In the genomic region with DNA sequence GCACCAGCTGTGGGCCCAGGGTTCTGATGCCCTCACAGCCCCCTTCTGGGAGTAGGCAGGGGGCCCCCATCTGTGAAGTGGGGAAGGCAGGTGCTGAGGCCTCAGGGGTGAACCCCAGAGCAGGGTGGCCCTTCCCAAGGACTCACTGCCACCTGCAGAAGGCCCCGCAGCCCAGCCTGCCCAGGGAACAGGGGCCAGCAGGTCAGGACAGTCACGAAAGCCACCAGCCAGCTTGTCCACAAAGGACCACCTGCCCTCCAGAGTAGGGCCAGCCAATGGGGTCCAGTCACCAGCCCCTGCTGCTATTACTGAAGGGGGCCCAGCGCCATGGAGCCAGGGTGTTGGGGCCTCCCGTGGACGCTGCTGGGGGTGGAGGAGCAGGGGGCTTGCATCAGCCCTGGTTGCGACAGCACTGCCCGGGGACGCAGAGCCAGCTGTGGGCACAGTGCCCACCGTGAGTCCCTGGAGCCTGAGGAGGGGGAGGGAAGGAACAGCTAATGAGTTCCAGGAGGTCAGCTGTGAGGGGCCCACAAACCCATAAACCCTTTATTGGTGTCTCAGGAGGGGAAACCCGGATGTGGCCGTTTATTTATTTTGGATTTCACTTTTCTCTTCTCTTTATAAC, we compare ENCODE assay signal across 11 cellular contexts.
A peak's percentile ranks its signal among the peaks of the same experiment; 100 is the strongest.
DNase-seq lines count a peak whose midpoint lies in the region; ATAC-seq and TF ChIP-seq lines count a peak whose summit lies in the region.
"Had no signal": no experiment of that assay in that cellular context is flagged by ENCODE, and none has a peak within 500 bp of the region (broad histone marks: within the 10 kb centered on the region; RNA-seq: fewer than 3 reads in every experiment).

No MANE protein-coding gene starts in this region.

- H3K27ac ChIP-seq in coronary artery = peak overlapping the region in 1 of 2 donors; percentile 51

- H3K27me3 Mint-ChIP-seq in nephron (ENCODE audit: low read depth) = peaks cover 24% of the 10 kb centered on the region

- ATAC-seq in HG03196 (IDR thresholded peaks at IDR 0.05; ENCODE audit: unreplicated experiment) (no peak), GM21447 (IDR thresholded peaks at IDR 0.05; ENCODE audit: unreplicated experiment) (no peak)
- ATAC-seq: activated CD4-positive, alpha-beta T cell treated with anti-CD3 and anti-CD28 coated beads for 36 hours had no signal

- peak; percentile 89 for DNase-seq in AG09319 (ENCODE audit: extremely low read depth, low read depth)
- DNase-seq in NB4 (ENCODE audit: low read depth) = peak; percentile 93
- DNase-seq in coronary artery (ENCODE audit: low spot score) = no peak
- no peak for DNase-seq in OCI-M2 (lab: John Stamatoyannopoulos, UW; ENCODE audit: unreplicated experiment)
- DNase-seq in activated CD4-positive, CD25-positive, alpha-beta regulatory T cell treated with anti-CD3 and anti-CD28 coated beads, Interleukin-2, amount 50 U/mL, for 72 hours = no peak
- DNase-seq: activated CD4-positive, alpha-beta T cell treated with anti-CD3 and anti-CD28 coated beads for 36 hours; NCI-H82 had no signal

- no peaks in the 10 kb centered on the region for H3K36me3 Mint-ChIP-seq in nephron (ENCODE audit: low read depth)

- peaks cover 13% of the 10 kb centered on the region for H3K4me1 Mint-ChIP-seq in nephron
- H3K4me1 Mint-ChIP-seq: activated CD4-positive, alpha-beta T cell treated with anti-CD3 and anti-CD28 coated beads for 36 hours; neural crest cell had no signal

- H3K4me3 Mint-ChIP-seq in nephron = peak overlapping the region in 1 of 3 experiments; percentile 14
- H3K4me3 Mint-ChIP-seq: activated CD4-positive, alpha-beta T cell treated with anti-CD3 and anti-CD28 coated beads for 36 hours; neural crest cell had no signal

- no peaks in the 10 kb centered on the region for H3K9me3 Mint-ChIP-seq in nephron
- H3K9me3 Mint-ChIP-seq: neural crest cell had no signal

- TF ChIP-seq CTCF in AG09319 (IDR thresholded peaks at IDR 0.05; ENCODE audit: low read depth, low read length) = no peak
- TF ChIP-seq CTCF in NB4 (IDR thresholded peaks at IDR 0.05; ENCODE audit: low read depth, low read length) = no peak
- no peak for TF ChIP-seq CTCF in coronary artery (IDR thresholded peaks at IDR 0.05)
- no peak for TF ChIP-seq CTCF in nephron (IDR thresholded peaks at IDR 0.05; ENCODE audit: unreplicated experiment in 3 of 3)

- peak overlapping the region; percentile 72 to 86 (median 79) for H3K27ac Mint-ChIP-seq in nephron
- H3K27ac Mint-ChIP-seq: activated CD4-positive, alpha-beta T cell treated with anti-CD3 and anti-CD28 coated beads for 36 hours had no signal

- H3K4me3 ChIP-seq in NB4 (ENCODE audit: low read depth, low read length) = no peak overlapping the region
- peak overlapping the region; percentile 3 for H3K4me3 ChIP-seq in coronary artery

- no peak for TF ChIP-seq POLR2A in NB4 (IDR thresholded peaks at IDR 0.05; ENCODE audit: extremely low read depth, insufficient read length)

Comparison
In these comparisons a context has a peak if more than half of its experiments do, and no peak if none do; other contexts are left out.
1. DNase-seq: peak in AG09319 (single experiment) and NB4 (single experiment); none in coronary artery (single experiment), OCI-M2 (single experiment) and activated CD4-positive, CD25-positive, alpha-beta regulatory T cell treated with anti-CD3 and anti-CD28 coated beads, Interleukin-2, amount 50 U/mL, for 72 hours (single experiment).